Comparison of ENCODE assay signal across 1 cellular context in the genomic region with DNA sequence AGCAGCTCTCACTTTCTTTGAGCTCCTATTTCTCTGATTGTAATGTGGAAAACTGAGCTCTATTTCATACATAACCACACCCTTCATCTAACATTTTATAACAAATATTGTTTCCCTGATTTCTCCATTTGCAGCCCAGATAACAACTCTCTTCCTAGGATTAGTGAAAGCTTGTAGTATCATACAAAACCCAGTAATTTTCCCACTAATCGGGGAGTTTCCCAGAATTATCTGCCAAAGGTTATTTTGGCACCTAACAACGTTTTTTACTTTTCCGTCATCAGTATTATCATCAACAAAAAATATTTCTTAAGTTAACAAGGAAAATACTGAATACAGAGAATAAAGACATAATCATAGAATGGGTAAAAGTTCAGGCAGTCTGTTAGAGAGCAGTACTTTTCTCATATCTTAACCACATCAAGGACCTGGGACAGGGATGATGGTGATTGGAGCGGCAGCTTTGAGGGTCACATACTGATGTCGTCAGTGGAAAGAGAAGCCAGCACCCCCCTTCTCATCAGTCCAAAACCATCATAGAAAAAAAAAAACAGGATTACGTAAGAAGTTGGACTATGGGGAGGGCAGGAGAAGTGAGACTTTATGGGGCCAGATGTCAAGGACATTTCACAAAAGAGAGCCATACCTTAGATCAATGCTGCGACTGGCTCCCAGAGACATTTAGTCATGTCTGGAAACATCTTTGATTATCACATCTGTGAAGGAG.
TF ChIP-seq lines count a peak whose summit lies in the region.

No MANE protein-coding gene starts in this region.

TF ChIP-seq in HepG2, 621 proteins besides CTCF, POLR2A, EP300 and RAD21 (continues in another document):
- TF ChIP-seq CCAR2 (optimal IDR thresholded peaks at IDR 0.05; ENCODE audit: low read depth, low read length) (no peak), TCF12 (IDR thresholded peaks at IDR 0.05) (no peak), TCF12 (CRISPR knock-in tag; IDR thresholded peaks at IDR 0.05) (no peak), ZNF672 (CRISPR knock-in tag; IDR thresholded peaks at IDR 0.05) (no peak), ESRRA (CRISPR knock-in tag; IDR thresholded peaks at IDR 0.05; ENCODE audit: low read depth) (no peak), TCF7L2 (IDR thresholded peaks at IDR 0.05; ENCODE audit: low read depth, low read length) (no peak), ZNF816 (CRISPR knock-in tag; IDR thresholded peaks at IDR 0.05; ENCODE audit: borderline replicate concordance) (no peak), KLF13 (CRISPR knock-in tag; IDR thresholded peaks at IDR 0.05) (no peak), ZNF850 (CRISPR knock-in tag; conservative IDR thresholded peaks at IDR 0.05) (no peak), ZZZ3 (CRISPR knock-in tag; IDR thresholded peaks at IDR 0.05; ENCODE audit: borderline replicate concordance) (no peak), SMYD3 (CRISPR knock-in tag; IDR thresholded peaks at IDR 0.05) (no peak), FOXK2 (IDR thresholded peaks at IDR 0.05) (no peak), GATAD2A (CRISPR knock-in tag; IDR thresholded peaks at IDR 0.05) (peak; percentile 44; the same call in 1 of the 2 replicates), REXO4 (CRISPR knock-in tag; IDR thresholded peaks at IDR 0.05; ENCODE audit: borderline replicate concordance) (no peak), ONECUT2 (CRISPR knock-in tag; IDR thresholded peaks at IDR 0.05) (no peak), ZNF431 (CRISPR knock-in tag; IDR thresholded peaks at IDR 0.05; ENCODE audit: borderline replicate concordance, low read depth) (no peak), MIER3 (CRISPR knock-in tag; IDR thresholded peaks at IDR 0.05; ENCODE audit: borderline replicate concordance) (no peak), ATRX (CRISPR knock-in tag; IDR thresholded peaks at IDR 0.05; ENCODE audit: borderline replicate concordance) (no peak), LCORL (IDR thresholded peaks at IDR 0.05) (no peak), LCORL (CRISPR knock-in tag; IDR thresholded peaks at IDR 0.05) (no peak), ZSCAN29 (CRISPR knock-in tag; conservative IDR thresholded peaks at IDR 0.05) (no peak), TP53 (CRISPR knock-in tag; conservative IDR thresholded peaks at IDR 0.05) (0 out of 2 replicates have a peak, but pooled peaks have one; percentile 65), ARNT2 (CRISPR knock-in tag; IDR thresholded peaks at IDR 0.05; ENCODE audit: low read depth) (no peak), ZNF614 (CRISPR knock-in tag; IDR thresholded peaks at IDR 0.05; ENCODE audit: borderline replicate concordance) (no peak), RXRA (CRISPR knock-in tag; IDR thresholded peaks at IDR 0.05) (no peak), MED13 (CRISPR knock-in tag; IDR thresholded peaks at IDR 0.05) (0 out of 2 replicates have a peak, but pooled peaks have one; percentile 53), ZNF333 (CRISPR knock-in tag; IDR thresholded peaks at IDR 0.05; ENCODE audit: borderline replicate concordance) (no peak), JARID2 (CRISPR knock-in tag; IDR thresholded peaks at IDR 0.05; ENCODE audit: insufficient replicate concordance) (no peak)
- TF ChIP-seq, protein P1, sequence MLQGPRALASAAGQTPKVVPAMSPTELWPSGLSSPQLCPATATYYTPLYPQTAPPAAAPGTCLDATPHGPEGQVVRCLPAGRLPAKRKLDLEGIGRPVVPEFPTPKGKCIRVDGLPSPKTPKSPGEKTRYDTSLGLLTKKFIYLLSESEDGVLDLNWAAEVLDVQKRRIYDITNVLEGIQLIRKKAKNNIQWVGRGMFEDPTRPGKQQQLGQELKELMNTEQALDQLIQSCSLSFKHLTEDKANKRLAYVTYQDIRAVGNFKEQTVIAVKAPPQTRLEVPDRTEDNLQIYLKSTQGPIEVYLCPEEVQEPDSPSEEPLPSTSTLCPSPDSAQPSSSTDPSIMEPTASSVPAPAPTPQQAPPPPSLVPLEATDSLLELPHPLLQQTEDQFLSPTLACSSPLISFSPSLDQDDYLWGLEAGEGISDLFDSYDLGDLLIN (CRISPR knock-in tag; IDR thresholded peaks at IDR 0.05; ENCODE audit: borderline replicate concordance): no peak
- TF ChIP-seq, protein P2, sequence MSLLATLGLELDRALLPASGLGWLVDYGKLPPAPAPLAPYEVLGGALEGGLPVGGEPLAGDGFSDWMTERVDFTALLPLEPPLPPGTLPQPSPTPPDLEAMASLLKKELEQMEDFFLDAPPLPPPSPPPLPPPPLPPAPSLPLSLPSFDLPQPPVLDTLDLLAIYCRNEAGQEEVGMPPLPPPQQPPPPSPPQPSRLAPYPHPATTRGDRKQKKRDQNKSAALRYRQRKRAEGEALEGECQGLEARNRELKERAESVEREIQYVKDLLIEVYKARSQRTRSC (CRISPR knock-in tag; IDR thresholded peaks at IDR 0.05; ENCODE audit: low read depth): no peak
- TF ChIP-seq, protein P3, sequence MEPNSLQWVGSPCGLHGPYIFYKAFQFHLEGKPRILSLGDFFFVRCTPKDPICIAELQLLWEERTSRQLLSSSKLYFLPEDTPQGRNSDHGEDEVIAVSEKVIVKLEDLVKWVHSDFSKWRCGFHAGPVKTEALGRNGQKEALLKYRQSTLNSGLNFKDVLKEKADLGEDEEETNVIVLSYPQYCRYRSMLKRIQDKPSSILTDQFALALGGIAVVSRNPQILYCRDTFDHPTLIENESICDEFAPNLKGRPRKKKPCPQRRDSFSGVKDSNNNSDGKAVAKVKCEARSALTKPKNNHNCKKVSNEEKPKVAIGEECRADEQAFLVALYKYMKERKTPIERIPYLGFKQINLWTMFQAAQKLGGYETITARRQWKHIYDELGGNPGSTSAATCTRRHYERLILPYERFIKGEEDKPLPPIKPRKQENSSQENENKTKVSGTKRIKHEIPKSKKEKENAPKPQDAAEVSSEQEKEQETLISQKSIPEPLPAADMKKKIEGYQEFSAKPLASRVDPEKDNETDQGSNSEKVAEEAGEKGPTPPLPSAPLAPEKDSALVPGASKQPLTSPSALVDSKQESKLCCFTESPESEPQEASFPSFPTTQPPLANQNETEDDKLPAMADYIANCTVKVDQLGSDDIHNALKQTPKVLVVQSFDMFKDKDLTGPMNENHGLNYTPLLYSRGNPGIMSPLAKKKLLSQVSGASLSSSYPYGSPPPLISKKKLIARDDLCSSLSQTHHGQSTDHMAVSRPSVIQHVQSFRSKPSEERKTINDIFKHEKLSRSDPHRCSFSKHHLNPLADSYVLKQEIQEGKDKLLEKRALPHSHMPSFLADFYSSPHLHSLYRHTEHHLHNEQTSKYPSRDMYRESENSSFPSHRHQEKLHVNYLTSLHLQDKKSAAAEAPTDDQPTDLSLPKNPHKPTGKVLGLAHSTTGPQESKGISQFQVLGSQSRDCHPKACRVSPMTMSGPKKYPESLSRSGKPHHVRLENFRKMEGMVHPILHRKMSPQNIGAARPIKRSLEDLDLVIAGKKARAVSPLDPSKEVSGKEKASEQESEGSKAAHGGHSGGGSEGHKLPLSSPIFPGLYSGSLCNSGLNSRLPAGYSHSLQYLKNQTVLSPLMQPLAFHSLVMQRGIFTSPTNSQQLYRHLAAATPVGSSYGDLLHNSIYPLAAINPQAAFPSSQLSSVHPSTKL (CRISPR knock-in tag; IDR thresholded peaks at IDR 0.05): peak; percentile 32; the same call in 1 of the 2 replicates
- TF ChIP-seq, protein P4, sequence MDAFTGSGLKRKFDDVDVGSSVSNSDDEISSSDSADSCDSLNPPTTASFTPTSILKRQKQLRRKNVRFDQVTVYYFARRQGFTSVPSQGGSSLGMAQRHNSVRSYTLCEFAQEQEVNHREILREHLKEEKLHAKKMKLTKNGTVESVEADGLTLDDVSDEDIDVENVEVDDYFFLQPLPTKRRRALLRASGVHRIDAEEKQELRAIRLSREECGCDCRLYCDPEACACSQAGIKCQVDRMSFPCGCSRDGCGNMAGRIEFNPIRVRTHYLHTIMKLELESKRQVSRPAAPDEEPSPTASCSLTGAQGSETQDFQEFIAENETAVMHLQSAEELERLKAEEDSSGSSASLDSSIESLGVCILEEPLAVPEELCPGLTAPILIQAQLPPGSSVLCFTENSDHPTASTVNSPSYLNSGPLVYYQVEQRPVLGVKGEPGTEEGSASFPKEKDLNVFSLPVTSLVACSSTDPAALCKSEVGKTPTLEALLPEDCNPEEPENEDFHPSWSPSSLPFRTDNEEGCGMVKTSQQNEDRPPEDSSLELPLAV (CRISPR knock-in tag; conservative IDR thresholded peaks at IDR 0.05; ENCODE audit: low read depth): no peak
- TF ChIP-seq, protein P5, sequence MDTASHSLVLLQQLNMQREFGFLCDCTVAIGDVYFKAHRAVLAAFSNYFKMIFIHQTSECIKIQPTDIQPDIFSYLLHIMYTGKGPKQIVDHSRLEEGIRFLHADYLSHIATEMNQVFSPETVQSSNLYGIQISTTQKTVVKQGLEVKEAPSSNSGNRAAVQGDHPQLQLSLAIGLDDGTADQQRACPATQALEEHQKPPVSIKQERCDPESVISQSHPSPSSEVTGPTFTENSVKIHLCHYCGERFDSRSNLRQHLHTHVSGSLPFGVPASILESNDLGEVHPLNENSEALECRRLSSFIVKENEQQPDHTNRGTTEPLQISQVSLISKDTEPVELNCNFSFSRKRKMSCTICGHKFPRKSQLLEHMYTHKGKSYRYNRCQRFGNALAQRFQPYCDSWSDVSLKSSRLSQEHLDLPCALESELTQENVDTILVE (CRISPR knock-in tag; IDR thresholded peaks at IDR 0.05): no peak
- TF ChIP-seq, protein P6, sequence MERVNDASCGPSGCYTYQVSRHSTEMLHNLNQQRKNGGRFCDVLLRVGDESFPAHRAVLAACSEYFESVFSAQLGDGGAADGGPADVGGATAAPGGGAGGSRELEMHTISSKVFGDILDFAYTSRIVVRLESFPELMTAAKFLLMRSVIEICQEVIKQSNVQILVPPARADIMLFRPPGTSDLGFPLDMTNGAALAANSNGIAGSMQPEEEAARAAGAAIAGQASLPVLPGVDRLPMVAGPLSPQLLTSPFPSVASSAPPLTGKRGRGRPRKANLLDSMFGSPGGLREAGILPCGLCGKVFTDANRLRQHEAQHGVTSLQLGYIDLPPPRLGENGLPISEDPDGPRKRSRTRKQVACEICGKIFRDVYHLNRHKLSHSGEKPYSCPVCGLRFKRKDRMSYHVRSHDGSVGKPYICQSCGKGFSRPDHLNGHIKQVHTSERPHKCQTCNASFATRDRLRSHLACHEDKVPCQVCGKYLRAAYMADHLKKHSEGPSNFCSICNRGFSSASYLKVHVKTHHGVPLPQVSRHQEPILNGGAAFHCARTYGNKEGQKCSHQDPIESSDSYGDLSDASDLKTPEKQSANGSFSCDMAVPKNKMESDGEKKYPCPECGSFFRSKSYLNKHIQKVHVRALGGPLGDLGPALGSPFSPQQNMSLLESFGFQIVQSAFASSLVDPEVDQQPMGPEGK (CRISPR knock-in tag; IDR thresholded peaks at IDR 0.05): no peak
- TF ChIP-seq, protein P7, sequence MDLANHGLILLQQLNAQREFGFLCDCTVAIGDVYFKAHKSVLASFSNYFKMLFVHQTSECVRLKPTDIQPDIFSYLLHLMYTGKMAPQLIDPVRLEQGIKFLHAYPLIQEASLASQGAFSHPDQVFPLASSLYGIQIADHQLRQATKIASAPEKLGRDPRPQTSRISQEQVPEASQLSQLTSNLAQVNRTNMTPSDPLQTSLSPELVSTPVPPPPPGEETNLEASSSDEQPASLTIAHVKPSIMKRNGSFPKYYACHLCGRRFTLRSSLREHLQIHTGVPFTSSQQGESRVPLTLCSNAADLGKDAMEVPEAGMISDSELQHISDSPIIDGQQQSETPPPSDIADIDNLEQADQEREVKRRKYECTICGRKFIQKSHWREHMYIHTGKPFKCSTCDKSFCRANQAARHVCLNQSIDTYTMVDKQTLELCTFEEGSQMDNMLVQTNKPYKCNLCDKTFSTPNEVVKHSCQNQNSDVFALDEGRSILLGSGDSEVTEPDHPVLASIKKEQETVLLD (CRISPR knock-in tag; IDR thresholded peaks at IDR 0.05; ENCODE audit: low read depth): no peak
- TF ChIP-seq, protein P8, sequence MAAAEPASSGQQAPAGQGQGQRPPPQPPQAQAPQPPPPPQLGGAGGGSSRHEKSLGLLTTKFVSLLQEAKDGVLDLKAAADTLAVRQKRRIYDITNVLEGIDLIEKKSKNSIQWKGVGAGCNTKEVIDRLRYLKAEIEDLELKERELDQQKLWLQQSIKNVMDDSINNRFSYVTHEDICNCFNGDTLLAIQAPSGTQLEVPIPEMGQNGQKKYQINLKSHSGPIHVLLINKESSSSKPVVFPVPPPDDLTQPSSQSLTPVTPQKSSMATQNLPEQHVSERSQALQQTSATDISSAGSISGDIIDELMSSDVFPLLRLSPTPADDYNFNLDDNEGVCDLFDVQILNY (CRISPR knock-in tag; conservative IDR thresholded peaks at IDR 0.05): no peak
- TF ChIP-seq, protein P9, sequence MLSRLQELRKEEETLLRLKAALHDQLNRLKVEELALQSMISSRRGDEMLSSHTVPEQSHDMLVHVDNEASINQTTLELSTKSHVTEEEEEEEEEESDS (CRISPR knock-in tag; IDR thresholded peaks at IDR 0.05; ENCODE audit: borderline replicate concordance): no peak
- TF ChIP-seq, protein P10, sequence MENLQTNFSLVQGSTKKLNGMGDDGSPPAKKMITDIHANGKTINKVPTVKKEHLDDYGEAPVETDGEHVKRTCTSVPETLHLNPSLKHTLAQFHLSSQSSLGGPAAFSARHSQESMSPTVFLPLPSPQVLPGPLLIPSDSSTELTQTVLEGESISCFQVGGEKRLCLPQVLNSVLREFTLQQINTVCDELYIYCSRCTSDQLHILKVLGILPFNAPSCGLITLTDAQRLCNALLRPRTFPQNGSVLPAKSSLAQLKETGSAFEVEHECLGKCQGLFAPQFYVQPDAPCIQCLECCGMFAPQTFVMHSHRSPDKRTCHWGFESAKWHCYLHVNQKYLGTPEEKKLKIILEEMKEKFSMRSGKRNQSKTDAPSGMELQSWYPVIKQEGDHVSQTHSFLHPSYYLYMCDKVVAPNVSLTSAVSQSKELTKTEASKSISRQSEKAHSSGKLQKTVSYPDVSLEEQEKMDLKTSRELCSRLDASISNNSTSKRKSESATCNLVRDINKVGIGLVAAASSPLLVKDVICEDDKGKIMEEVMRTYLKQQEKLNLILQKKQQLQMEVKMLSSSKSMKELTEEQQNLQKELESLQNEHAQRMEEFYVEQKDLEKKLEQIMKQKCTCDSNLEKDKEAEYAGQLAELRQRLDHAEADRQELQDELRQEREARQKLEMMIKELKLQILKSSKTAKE (CRISPR knock-in tag; IDR thresholded peaks at IDR 0.05; ENCODE audit: borderline replicate concordance): no peak
- TF ChIP-seq, protein P11, sequence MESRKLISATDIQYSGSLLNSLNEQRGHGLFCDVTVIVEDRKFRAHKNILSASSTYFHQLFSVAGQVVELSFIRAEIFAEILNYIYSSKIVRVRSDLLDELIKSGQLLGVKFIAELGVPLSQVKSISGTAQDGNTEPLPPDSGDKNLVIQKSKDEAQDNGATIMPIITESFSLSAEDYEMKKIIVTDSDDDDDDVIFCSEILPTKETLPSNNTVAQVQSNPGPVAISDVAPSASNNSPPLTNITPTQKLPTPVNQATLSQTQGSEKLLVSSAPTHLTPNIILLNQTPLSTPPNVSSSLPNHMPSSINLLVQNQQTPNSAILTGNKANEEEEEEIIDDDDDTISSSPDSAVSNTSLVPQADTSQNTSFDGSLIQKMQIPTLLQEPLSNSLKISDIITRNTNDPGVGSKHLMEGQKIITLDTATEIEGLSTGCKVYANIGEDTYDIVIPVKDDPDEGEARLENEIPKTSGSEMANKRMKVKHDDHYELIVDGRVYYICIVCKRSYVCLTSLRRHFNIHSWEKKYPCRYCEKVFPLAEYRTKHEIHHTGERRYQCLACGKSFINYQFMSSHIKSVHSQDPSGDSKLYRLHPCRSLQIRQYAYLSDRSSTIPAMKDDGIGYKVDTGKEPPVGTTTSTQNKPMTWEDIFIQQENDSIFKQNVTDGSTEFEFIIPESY (CRISPR knock-in tag; IDR thresholded peaks at IDR 0.05): no peak
- TF ChIP-seq, protein P12, sequence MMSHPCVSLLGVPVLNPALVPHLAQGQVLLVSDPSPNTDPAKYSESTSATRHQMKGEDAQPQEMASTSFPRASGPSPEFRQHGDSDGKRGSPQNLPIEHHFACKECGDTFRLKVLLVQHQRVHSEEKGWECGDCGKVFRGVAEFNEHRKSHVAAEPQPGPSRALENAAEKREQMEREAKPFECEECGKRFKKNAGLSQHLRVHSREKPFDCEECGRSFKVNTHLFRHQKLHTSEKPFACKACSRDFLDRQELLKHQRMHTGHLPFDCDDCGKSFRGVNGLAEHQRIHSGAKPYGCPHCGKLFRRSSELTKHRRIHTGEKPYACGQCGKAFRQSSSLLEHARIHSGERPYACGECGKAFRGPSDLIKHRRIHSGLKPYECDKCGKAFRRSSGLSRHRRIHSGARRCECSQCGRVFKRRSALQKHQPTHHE (CRISPR knock-in tag; IDR thresholded peaks at IDR 0.05; ENCODE audit: borderline replicate concordance): no peak
